ENCODE assay signal across 6 cellular contexts in genomic region chr22:20360261-20360660, GRCh38. TPM values are rescaled to one million over a fixed set of nuclear protein-coding genes. Genes with fewer than 3 reads are reported as not detected.
DNase-seq lines count a peak whose midpoint lies in the region; FAIRE-seq lines count a peak whose summit lies in the region.
"Not testable (repeated sequence)": the region's sequence is repeated elsewhere in the genome, so short reads cannot be mapped to it uniquely, and the experiment has no call there.

No MANE protein-coding gene starts in this region.

- DNase-seq in T1000 (lab: John Stamatoyannopoulos, UW) = peak; percentile 23
- peak; percentile 5 for DNase-seq in activated T-cell treated with anti-CD3 and anti-CD28 coated beads, Interleukin-2, amount 50 U/mL, for 24 hours
- DNase-seq in ecto neural progenitor cell (ENCODE audit: low spot score) = peak; percentile 5
- DNase-seq in islet precursor cell = peak; percentile 8
- DNase-seq in mesenteric fat pad (ENCODE audit: low spot score) = peak; percentile 37
- not testable (repeated sequence) for DNase-seq in urothelium cell line (ENCODE audit: low spot score)

- not testable (repeated sequence) for H3K27me3 Mint-ChIP-seq in activated T-cell treated with anti-CD3 and anti-CD28 coated beads, Interleukin-2, amount 50 U/mL, for 24 hours

- not testable (repeated sequence) for H3K27ac Mint-ChIP-seq in activated T-cell treated with anti-CD3 and anti-CD28 coated beads, Interleukin-2, amount 50 U/mL, for 24 hours

- not testable (repeated sequence) for H3K36me3 Mint-ChIP-seq in activated T-cell treated with anti-CD3 and anti-CD28 coated beads, Interleukin-2, amount 50 U/mL, for 24 hours (ENCODE audit: low read depth)

- FAIRE-seq in urothelium cell line (lab: Jason Lieb, UNC) = peak; percentile 78

- H3K4me1 Mint-ChIP-seq in activated T-cell treated with anti-CD3 and anti-CD28 coated beads, Interleukin-2, amount 50 U/mL, for 24 hours (ENCODE audit: low read depth) = peaks cover 15% of the 10 kb centered on the region

- H3K9me3 Mint-ChIP-seq in activated T-cell treated with anti-CD3 and anti-CD28 coated beads, Interleukin-2, amount 50 U/mL, for 24 hours = not testable (repeated sequence)

- not testable (repeated sequence) for H3K4me3 Mint-ChIP-seq in activated T-cell treated with anti-CD3 and anti-CD28 coated beads, Interleukin-2, amount 50 U/mL, for 24 hours

RNA-seq across cellular contexts. Expression of gene ZNF74, which starts 33.7 kb away (rescaled TPM):
- 5.2 TPM for total RNA-seq in mesenteric fat pad

RNA-seq across cellular contexts. Expression of gene DGCR6L, which starts 40.4 kb away (rescaled TPM):
- 25.7 TPM for total RNA-seq in mesenteric fat pad
